Comparison of ENCODE assay signal across 27 cellular contexts in the genomic region with DNA sequence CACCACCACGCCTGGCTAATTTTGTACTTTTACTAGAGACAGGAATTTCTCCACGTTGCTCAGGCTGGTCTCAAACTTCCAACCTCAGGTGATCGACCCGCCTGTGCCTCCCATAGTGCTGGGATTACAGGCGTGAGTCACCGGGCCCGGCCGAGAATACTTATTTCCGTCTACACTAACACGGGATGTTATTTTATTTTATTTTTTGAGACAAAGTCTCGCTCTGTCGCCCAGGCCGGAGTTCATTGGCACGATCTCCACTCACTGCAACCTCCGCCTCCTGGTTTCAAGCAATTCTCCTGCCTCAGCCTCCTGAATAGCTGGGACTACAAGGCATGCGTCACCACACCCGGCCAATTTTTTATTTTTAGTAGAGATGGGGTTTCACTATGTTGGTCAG. TPM values are rescaled to one million over a fixed set of nuclear protein-coding genes. Genes with fewer than 3 reads are reported as not detected.
DNase-seq lines count a peak whose midpoint lies in the region; ATAC-seq and TF ChIP-seq lines count a peak whose summit lies in the region.
"Had no signal": no experiment of that assay in that cellular context is flagged by ENCODE, and none has a peak within 500 bp of the region (broad histone marks: within the 10 kb centered on the region; RNA-seq: fewer than 3 reads in every experiment).

No MANE protein-coding gene starts in this region.

- H3K9me2 ChIP-seq in GM23338 (ENCODE audit: insufficient read depth) = no peaks in the 10 kb centered on the region

- H3K27ac Mint-ChIP-seq in GM23338 (no peak overlapping the region), endodermal cell (no peak overlapping the region)
- H3K27ac Mint-ChIP-seq: CD14-positive monocyte; CD4-positive, alpha-beta memory T cell; CD4-positive, CD25-positive, alpha-beta regulatory T cell; CD8-positive, alpha-beta memory T cell had no signal

- H3K27me3 Mint-ChIP-seq in GM23338 (ENCODE audit: insufficient read depth, low read depth, poor library complexity) = peaks cover 4% of the 10 kb centered on the region
- peaks cover 2% of the 10 kb centered on the region for H3K27me3 Mint-ChIP-seq in endodermal cell (ENCODE audit: insufficient read depth)

- DNase-seq in GM23338 (ENCODE audit: low spot score) (no peak), endodermal cell (peak; percentile 37), mucosa of gallbladder (ENCODE audit: low spot score) (peak; percentile 9), posterior vena cava (ENCODE audit: low spot score) (peak; percentile 85), NCI-H1930 (lab: John Stamatoyannopoulos, UW) (no peak), NCI-H1694 treated with DMSO at 0.1 percent for 48 hours (lab: John Stamatoyannopoulos, UW) (no peak), foreskin keratinocyte (no peak)
- DNase-seq: ACHN; BE2C; C1 segment of cervical spinal cord; CD4-positive, alpha-beta memory T cell; CD4-positive, CD25-positive, alpha-beta regulatory T cell; CD8-positive, alpha-beta memory T cell; COR-L47; DMS 273 treated with DMSO at 0.1 percent for 48 hours; DMS153; DMS53; DMS79; DND-41; EL; GDM1 had no signal

- H3K4me3 Mint-ChIP-seq in GM23338 (no peak overlapping the region), endodermal cell (no peak overlapping the region)
- H3K4me3 Mint-ChIP-seq: CD14-positive monocyte; CD4-positive, alpha-beta memory T cell; CD4-positive, CD25-positive, alpha-beta regulatory T cell; CD8-positive, alpha-beta memory T cell had no signal

- H3K4me1 Mint-ChIP-seq in GM23338 (no peaks in the 10 kb centered on the region), endodermal cell (no peaks in the 10 kb centered on the region)
- H3K4me1 Mint-ChIP-seq: CD14-positive monocyte; CD4-positive, alpha-beta memory T cell; CD4-positive, CD25-positive, alpha-beta regulatory T cell; CD8-positive, alpha-beta memory T cell had no signal

- H3K9me3 ChIP-seq in endodermal cell (ENCODE audit: control insufficient read depth, low read length) = peaks cover 5% of the 10 kb centered on the region
- H3K9me3 ChIP-seq: BE2C, BLaER1 had no signal

- H3K9ac ChIP-seq in endodermal cell (ENCODE audit: extremely low read depth, low read length, poor library complexity, severe bottlenecking) = no peak overlapping the region
- H3K9ac ChIP-seq: BLaER1 had no signal

- H3K9me3 Mint-ChIP-seq in GM23338 (no peaks in the 10 kb centered on the region), endodermal cell (no peaks in the 10 kb centered on the region)
- H3K9me3 Mint-ChIP-seq: CD14-positive monocyte had no signal

- H3K36me3 ChIP-seq in GM23338 (ENCODE audit: insufficient read depth) (no peaks in the 10 kb centered on the region), endodermal cell (ENCODE audit: control insufficient read depth, insufficient read depth, low read length) (no peaks in the 10 kb centered on the region)
- H3K36me3 ChIP-seq: BE2C, BLaER1 had no signal

- 0 out of 2 replicates have a peak, but pooled peaks cover 2% of the 10 kb centered on the region for H3F3A ChIP-seq in GM23338 (replicated peaks; ENCODE audit: low read depth)

- TF ChIP-seq CTCF in GM23338 (conservative IDR thresholded peaks at IDR 0.05; ENCODE audit: low read depth in 2 of 2) = no peak
- no peak for TF ChIP-seq CTCF in endodermal cell (conservative IDR thresholded peaks at IDR 0.05)
- TF ChIP-seq CTCF in foreskin keratinocyte (conservative IDR thresholded peaks at IDR 0.05) = no peak

- H4K20me1 ChIP-seq in GM23338 (replicated peaks; ENCODE audit: insufficient read depth) = 0 out of 2 replicates have a peak, but pooled peaks cover 2% of the 10 kb centered on the region
- H4K20me1 ChIP-seq: BLaER1 had no signal

- H3K4me3 ChIP-seq in GM23338 (no peak overlapping the region), endodermal cell (ENCODE audit: low read length) (no peak overlapping the region)
- H3K4me3 ChIP-seq: A549, BLaER1, GM12878 had no signal

- WGBS in endodermal cell (ENCODE audit: insufficient coverage in 1 of 2, insufficient read length in 1 of 2), 2 experiments = 91% methylated on average over 15 to 17 of the region's 17 CpGs

- no peaks in the 10 kb centered on the region for H3K4me1 ChIP-seq in GM23338 (ENCODE audit: insufficient read depth)
- no peaks in the 10 kb centered on the region for H3K4me1 ChIP-seq in endodermal cell (ENCODE audit: control insufficient read depth, insufficient read depth, low read length)
- H3K4me1 ChIP-seq in foreskin keratinocyte = no peaks in the 10 kb centered on the region
- H3K4me1 ChIP-seq: BE2C, BLaER1 had no signal

- H3K27ac ChIP-seq in GM23338 (ENCODE audit: low read depth) (no peak overlapping the region), endodermal cell (ENCODE audit: low read depth, low read length) (no peak overlapping the region), foreskin keratinocyte (no peak overlapping the region)
- H3K27ac ChIP-seq: 22Rv1, A549, BLaER1 had no signal

- H3K79me2 ChIP-seq in GM23338 (replicated peaks; ENCODE audit: insufficient read depth) = no peaks in the 10 kb centered on the region

- H3K4me2 ChIP-seq in GM23338 = no peak overlapping the region
- H3K4me2 ChIP-seq: A549, BLaER1 had no signal

- intact Hi-C loops in posterior vena cava (cut with DNase I) = no loop called here

- no peak for ATAC-seq in GM23338
- no peak for ATAC-seq in HG03045 (IDR thresholded peaks at IDR 0.05; ENCODE audit: unreplicated experiment)
- ATAC-seq in foreskin keratinocyte = no peak
- ATAC-seq: A549, GM12878 had no signal

- H3K27me3 ChIP-seq in GM23338 (ENCODE audit: insufficient read depth) (no peaks in the 10 kb centered on the region), endodermal cell (ENCODE audit: control insufficient read depth, insufficient read depth, low read length, poor library complexity, severe bottlenecking) (no peaks in the 10 kb centered on the region), foreskin keratinocyte (peaks cover 25% of the 10 kb centered on the region)
- H3K27me3 ChIP-seq: BE2C, BLaER1 had no signal

- H3K36me3 Mint-ChIP-seq in GM23338 (ENCODE audit: low read depth) (no peaks in the 10 kb centered on the region), endodermal cell (ENCODE audit: low read depth) (no peaks in the 10 kb centered on the region)
- H3K36me3 Mint-ChIP-seq: CD14-positive monocyte; CD4-positive, CD25-positive, alpha-beta regulatory T cell had no signal

- H2AFZ ChIP-seq in GM23338 = peak overlapping the region; percentile 57; the same call in 1 of the 2 replicates

TF ChIP-seq in GM23338, 12 proteins besides CTCF, POLR2A, EP300 and RAD21:
- TF ChIP-seq CREB1 (CRISPR knock-in tag; IDR thresholded peaks at IDR 0.05; ENCODE audit: low read depth) = no peak
- TF ChIP-seq NANOG (IDR thresholded peaks at IDR 0.05; ENCODE audit: borderline replicate concordance) = no peak
- TF ChIP-seq, protein P1, sequence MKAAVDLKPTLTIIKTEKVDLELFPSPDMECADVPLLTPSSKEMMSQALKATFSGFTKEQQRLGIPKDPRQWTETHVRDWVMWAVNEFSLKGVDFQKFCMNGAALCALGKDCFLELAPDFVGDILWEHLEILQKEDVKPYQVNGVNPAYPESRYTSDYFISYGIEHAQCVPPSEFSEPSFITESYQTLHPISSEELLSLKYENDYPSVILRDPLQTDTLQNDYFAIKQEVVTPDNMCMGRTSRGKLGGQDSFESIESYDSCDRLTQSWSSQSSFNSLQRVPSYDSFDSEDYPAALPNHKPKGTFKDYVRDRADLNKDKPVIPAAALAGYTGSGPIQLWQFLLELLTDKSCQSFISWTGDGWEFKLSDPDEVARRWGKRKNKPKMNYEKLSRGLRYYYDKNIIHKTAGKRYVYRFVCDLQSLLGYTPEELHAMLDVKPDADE (IDR thresholded peaks at IDR 0.05) = no peak
- TF ChIP-seq POLR2AphosphoS5 (IDR thresholded peaks at IDR 0.05; ENCODE audit: low read depth) = no peak
- no peak for TF ChIP-seq JUNB (IDR thresholded peaks at IDR 0.05; ENCODE audit: unreplicated experiment)
- no peak for TF ChIP-seq EZH2 (IDR thresholded peaks at IDR 0.05; ENCODE audit: low read depth, unreplicated experiment)
- no peak for TF ChIP-seq STAT1 (IDR thresholded peaks at IDR 0.05; ENCODE audit: unreplicated experiment)

RNA-seq across cellular contexts. Expression of a gene that starts 9.5 kb away (rescaled TPM):
- total RNA-seq in GM23338 (2014; rRNA removed; shearing (Covaris generic)) = 86.1 and 91.6 TPM in 2 replicates
- polyA plus RNA-seq in GM23338 (2016; fragmentation: Nextera tagmentation; extraction: Ambion mirVana) = 39.0 and 40.0 TPM in 2 replicates
- 100 to 1,000 TPM; 163 to 202 TPM for total RNA-seq in endodermal cell
- 52.4 TPM for polyA plus RNA-seq in endodermal cell (2013, experiment 1 of 2)
- 44.1 TPM for polyA plus RNA-seq in endodermal cell (2013, experiment 2 of 2)
- total RNA-seq in mucosa of gallbladder = 189 TPM
- total RNA-seq in posterior vena cava = 10 to 100 TPM; 63.9 to 72.9 TPM
- 52.0 and 58.2 TPM in 2 replicates for total RNA-seq in foreskin keratinocyte
- 21.6 and 25.8 TPM in 2 replicates for polyA plus RNA-seq in foreskin keratinocyte

RNA-seq across cellular contexts. Expression of a gene that starts 28.1 kb away (rescaled TPM):
- total RNA-seq in GM23338 (2014; rRNA removed; shearing (Covaris generic)) = 61.4 and 77.4 TPM in 2 replicates
- polyA plus RNA-seq in GM23338 (2016; fragmentation: Nextera tagmentation; extraction: Ambion mirVana) = 53.2 and 54.4 TPM in 2 replicates
- 100 to 1,000 TPM; 177 to 183 TPM for total RNA-seq in endodermal cell
- 97.9 TPM for polyA plus RNA-seq in endodermal cell (2013, experiment 1 of 2)
- polyA plus RNA-seq in endodermal cell (2013, experiment 2 of 2) = 92.2 TPM
- total RNA-seq in mucosa of gallbladder = 114 TPM
- 100 to 1,000 TPM in 1 of 2 donors, 10 to 100 TPM in 1; 99.3 to 116 TPM for total RNA-seq in posterior vena cava
- total RNA-seq in foreskin keratinocyte = 35.7 and 42.8 TPM in 2 replicates
- 30.6 and 33.7 TPM in 2 replicates for polyA plus RNA-seq in foreskin keratinocyte
- polyA plus RNA-seq: CD14-positive monocyte had no signal

Comparison
In these comparisons a context has a peak if more than half of its experiments do, and no peak if none do; other contexts are left out.
1. DNase-seq: peak in endodermal cell (single experiment), mucosa of gallbladder (single experiment) and posterior vena cava (single experiment); none in GM23338 (single experiment), NCI-H1930 (0 of 2), NCI-H1694 treated with DMSO at 0.1 percent for 48 hours (single experiment) and foreskin keratinocyte (0 of 2).